ENCODE assay signal across 11 cellular contexts in genomic region chr21:45224189-45224938, GRCh38.
DNase-seq lines count a peak whose midpoint lies in the region; ATAC-seq and TF ChIP-seq lines count a peak whose summit lies in the region.
"Had no signal": no experiment of that assay in that cellular context is flagged by ENCODE, and none has a peak within 500 bp of the region (broad histone marks: within the 10 kb centered on the region; RNA-seq: fewer than 3 reads in every experiment).

No MANE protein-coding gene starts in this region.

- H4K20me1 ChIP-seq in IMR-90 (ENCODE audit: insufficient read depth, low read length): peaks cover 49% of the 10 kb centered on the region

- no peak overlapping the region for H3K4me2 ChIP-seq in IMR-90 (ENCODE audit: low read depth, low read length)

- no peak for TF ChIP-seq RAD21 in IMR-90 (IDR thresholded peaks at IDR 0.05; ENCODE audit: low read length)

- no peak overlapping the region for H3K14ac ChIP-seq in IMR-90 (replicated peaks; ENCODE audit: low read depth, low read length)

- H3K9ac ChIP-seq in IMR-90 (ENCODE audit: low read depth, low read length): no peak overlapping the region
- H3K9ac ChIP-seq: parathyroid adenoma had no signal

- H3K4me1 Mint-ChIP-seq in activated naive CD4-positive, alpha-beta T cell treated with anti-CD3 and anti-CD28 coated beads, Interleukin-2, amount 50 U/mL, for 24 hours: peaks cover 28% of the 10 kb centered on the region

- POLR2A ChIA-PET in IMR-90 (lab: Charles Lee; ENCODE audit: unreplicated experiment): no interaction called here

- H3K27ac ChIP-seq in IMR-90 (ENCODE audit: insufficient read depth, low read length) (no peak overlapping the region), esophagus squamous epithelium (peak overlapping the region in 2 of 4 donors; percentile 2 to 17), spleen (peak overlapping the region in 2 of 8 donors; percentile 14 to 69)
- H3K27ac ChIP-seq: parathyroid adenoma had no signal

- H3K9me1 ChIP-seq in IMR-90 (ENCODE audit: insufficient read depth, low read length): peaks cover 33% of the 10 kb centered on the region

- H2AK9ac ChIP-seq in IMR-90 (replicated peaks; ENCODE audit: low read depth, low read length, poor library complexity): no peak overlapping the region

- H4K91ac ChIP-seq in IMR-90 (ENCODE audit: insufficient read depth, low read depth, low read length): no peak overlapping the region

- no peak overlapping the region for H4K8ac ChIP-seq in IMR-90 (ENCODE audit: low read depth in 2 of 2, low read length in 2 of 2)

- intact Hi-C loops in IMR-90 (cut with micrococcal nuclease) (no loop called here), esophagus squamous epithelium (cut with DNase I) (no loop called here), spleen (cut with DNase I; ENCODE audit: low total_unique reads) (no loop called here)

- WGBS in IMR-90 (ENCODE audit: extremely low coverage in 2 of 2, insufficient read length in 1 of 2), 2 experiments: 60% methylated on average over 2 of the region's 24 CpGs; no CpG with 5 or more reads in 1 of the 2 experiments
- WGBS in esophagus squamous epithelium, 2 donors: 41 to 69% methylated on average over 11 to 13 of the region's 24 CpGs
- 77 to 85% (median 83%) methylated on average over 24 of the region's 24 CpGs for WGBS in spleen, 5 donors

- no peak overlapping the region for H3K4ac ChIP-seq in IMR-90 (ENCODE audit: low read depth, low read length)

- dilution Hi-C loops in IMR-90 (cut with HindIII; ENCODE audit: low sequenced_read_pairs, unreplicated experiment): no loop called here

- H3K9me3 ChIP-seq in IMR-90 (ENCODE audit: control insufficient read depth, insufficient read depth, low read length) (no peaks in the 10 kb centered on the region), esophagus squamous epithelium (no peaks in the 10 kb centered on the region), spleen (no peaks in the 10 kb centered on the region)

- H3K27me3 Mint-ChIP-seq in activated naive CD4-positive, alpha-beta T cell treated with anti-CD3 and anti-CD28 coated beads, Interleukin-2, amount 50 U/mL, for 24 hours: no peaks in the 10 kb centered on the region

- H2BK120ac ChIP-seq in IMR-90 (ENCODE audit: low read depth, low read length): no peak overlapping the region

- no peak overlapping the region for H2AFZ ChIP-seq in IMR-90 (replicated peaks; ENCODE audit: low read length, poor library complexity)
- H2AFZ ChIP-seq: parathyroid adenoma had no signal

- H4K5ac ChIP-seq in IMR-90 (ENCODE audit: low read depth, low read length): no peak overlapping the region

- H3K4me1 ChIP-seq in IMR-90 (ENCODE audit: control insufficient read depth, insufficient read depth, low read length): peaks cover 30% of the 10 kb centered on the region
- peaks cover 0 to 24% (median 7%) of the 10 kb centered on the region in 3 donors for H3K4me1 ChIP-seq in esophagus squamous epithelium
- H3K4me1 ChIP-seq in spleen: peaks cover 0 to 30% (median 14%) of the 10 kb centered on the region in 6 donors
- H3K4me1 ChIP-seq: parathyroid adenoma had no signal

- H3K27ac Mint-ChIP-seq in activated naive CD4-positive, alpha-beta T cell treated with anti-CD3 and anti-CD28 coated beads, Interleukin-2, amount 50 U/mL, for 24 hours: peak overlapping the region; percentile 35

- H3K4me3 Mint-ChIP-seq in activated naive CD4-positive, alpha-beta T cell treated with anti-CD3 and anti-CD28 coated beads, Interleukin-2, amount 50 U/mL, for 24 hours: peak overlapping the region; percentile 13

- no peak for TF ChIP-seq POLR2A in IMR-90 (IDR thresholded peaks at IDR 0.05; ENCODE audit: low read depth, low read length)
- no peak for TF ChIP-seq POLR2A in esophagus squamous epithelium (IDR thresholded peaks at IDR 0.05)
- TF ChIP-seq POLR2A in spleen (IDR thresholded peaks at IDR 0.05): no peak

- TF ChIP-seq CTCF in IMR-90 (conservative IDR thresholded peaks at IDR 0.05; ENCODE audit: low read depth, low read length) (no peak), esophagus squamous epithelium (IDR thresholded peaks at IDR 0.05) (no peak), spleen (IDR thresholded peaks at IDR 0.05 in 8 of 11, conservative IDR thresholded peaks at IDR 0.05 in 3 of 11) (no peak)

- H3K23ac ChIP-seq in IMR-90 (ENCODE audit: low read depth, low read length): no peak overlapping the region

- H2AK5ac ChIP-seq in IMR-90 (ENCODE audit: low read depth, low read length): no peak overlapping the region

- H3K36me3 ChIP-seq in IMR-90 (ENCODE audit: control insufficient read depth, insufficient read depth, low read length): peaks cover 44% of the 10 kb centered on the region
- H3K36me3 ChIP-seq in esophagus squamous epithelium: peaks cover 5 to 34% (median 10%) of the 10 kb centered on the region in 3 donors
- H3K36me3 ChIP-seq in spleen: peaks cover 0 to 54% (median 37%) of the 10 kb centered on the region in 6 donors

- no peak for ATAC-seq in IMR-90 (ENCODE audit: low read depth)

- BruUV-seq in IMR-90 (replicated peaks; lab: Mats Ljungman, UMichigan): no TSS peak

- H3K4me3 ChIP-seq in IMR-90 (ENCODE audit: insufficient read depth, low read depth, low read length) (no peak overlapping the region), esophagus squamous epithelium (peak overlapping the region in 1 of 4 donors; percentile 21), spleen (peak overlapping the region in 1 of 8 donors; percentile 40)

- in situ Hi-C loops in IMR-90 (cut with MboI; ENCODE audit: low sequenced_read_pairs): no loop called here

- H3K9me3 Mint-ChIP-seq in activated naive CD4-positive, alpha-beta T cell treated with anti-CD3 and anti-CD28 coated beads, Interleukin-2, amount 50 U/mL, for 24 hours: no peaks in the 10 kb centered on the region

- no peak overlapping the region for H3K18ac ChIP-seq in IMR-90 (ENCODE audit: low read depth, low read length)

- no peak overlapping the region for H2BK5ac ChIP-seq in IMR-90 (ENCODE audit: low read depth, low read length, poor library complexity, severe bottlenecking)

- H3K27me3 ChIP-seq in IMR-90 (ENCODE audit: control insufficient read depth, insufficient read depth, low read length): no peaks in the 10 kb centered on the region
- peaks cover 0 to 4% (median 0%) of the 10 kb centered on the region in 4 donors for H3K27me3 ChIP-seq in esophagus squamous epithelium
- H3K27me3 ChIP-seq in spleen (replicated peaks in 1 of 7): no peaks in the 10 kb centered on the region

- peak; percentile 52 for DNase-seq in IMR-90
- DNase-seq in T-helper 22 cell (ENCODE audit: low read depth): peak; percentile 76
- DNase-seq in stimulated activated CD4-positive, alpha-beta T cell treated with anti-CD3 and anti-CD28 coated beads, Interleukin-2, amount 100 ng/mL, for 24 hours: peak; percentile 34 to 49
- DNase-seq in esophagus squamous epithelium (lab: John Stamatoyannopoulos, UW): no peak
- DNase-seq in DMS79 treated with DMSO at 0.1 percent for 48 hours (lab: John Stamatoyannopoulos, UW): no peak
- DNase-seq in spleen: no peak
- DNase-seq: KG1, NCI-H446 treated with DMSO at 0.1 percent for 48 hours, SW 1271 had no signal

- CTCF ChIA-PET in IMR-90 (lab: Yijun Ruan, JAX): interaction anchor here (0.7 to 1.0 kb wide), 2 partner anchors 59 to 86 kb away, joined by 3 read pairs; no protein-coding TSS in a partner anchor

- H3K79me1 ChIP-seq in IMR-90 (ENCODE audit: low read depth in 1 of 2, low read length in 2 of 2): peaks cover 8 to 18% of the 10 kb centered on the region in 2 experiments; a peak in 2 of 4 replicates

- no peak overlapping the region for H2BK15ac ChIP-seq in IMR-90 (ENCODE audit: low read depth, low read length)

- no peak overlapping the region for H3K56ac ChIP-seq in IMR-90 (ENCODE audit: extremely low read depth, insufficient read depth, low read length)

- H3K36me3 Mint-ChIP-seq in activated naive CD4-positive, alpha-beta T cell treated with anti-CD3 and anti-CD28 coated beads, Interleukin-2, amount 50 U/mL, for 24 hours: peaks cover 4% of the 10 kb centered on the region

- no peak overlapping the region for H2BK20ac ChIP-seq in IMR-90 (ENCODE audit: low read depth, low read length)

TF ChIP-seq in IMR-90, 13 proteins besides CTCF, POLR2A, EP300 and RAD21:
- TF ChIP-seq, protein P1, sequence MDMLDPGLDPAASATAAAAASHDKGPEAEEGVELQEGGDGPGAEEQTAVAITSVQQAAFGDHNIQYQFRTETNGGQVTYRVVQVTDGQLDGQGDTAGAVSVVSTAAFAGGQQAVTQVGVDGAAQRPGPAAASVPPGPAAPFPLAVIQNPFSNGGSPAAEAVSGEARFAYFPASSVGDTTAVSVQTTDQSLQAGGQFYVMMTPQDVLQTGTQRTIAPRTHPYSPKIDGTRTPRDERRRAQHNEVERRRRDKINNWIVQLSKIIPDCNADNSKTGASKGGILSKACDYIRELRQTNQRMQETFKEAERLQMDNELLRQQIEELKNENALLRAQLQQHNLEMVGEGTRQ (IDR thresholded peaks at IDR 0.05; ENCODE audit: low read depth, low read length): no peak
- TF ChIP-seq MXI1 (IDR thresholded peaks at IDR 0.05; ENCODE audit: borderline replicate concordance, low read depth, low read length) (no peak), RFX5 (IDR thresholded peaks at IDR 0.05; ENCODE audit: low read depth, low read length) (no peak), RCOR1 (IDR thresholded peaks at IDR 0.05; ENCODE audit: insufficient replicate concordance, low read length) (no peak), NFE2L2 (IDR thresholded peaks at IDR 0.05; ENCODE audit: low read depth, low read length) (no peak), BHLHE40 (IDR thresholded peaks at IDR 0.05; ENCODE audit: low read depth, low read length) (no peak), FOS (IDR thresholded peaks at IDR 0.05; ENCODE audit: low read depth, low read length) (no peak), CHD1 (IDR thresholded peaks at IDR 0.05; ENCODE audit: low read depth, low read length) (no peak), MAFK (IDR thresholded peaks at IDR 0.05; ENCODE audit: low read depth, low read length) (no peak), ELK1 (IDR thresholded peaks at IDR 0.05; ENCODE audit: borderline replicate concordance, low read depth, low read length) (no peak), CEBPB (IDR thresholded peaks at IDR 0.05; ENCODE audit: low read depth, low read length) (no peak), SMC3 (IDR thresholded peaks at IDR 0.05; ENCODE audit: low read depth, low read length) (no peak), MAZ (IDR thresholded peaks at IDR 0.05; ENCODE audit: borderline replicate concordance, low read depth, low read length) (no peak)

Comparison
In these comparisons a context has a peak if more than half of its experiments do, and no peak if none do; other contexts are left out.
1. DNase-seq: peak in IMR-90 (single experiment), T-helper 22 cell (single experiment) and stimulated activated CD4-positive, alpha-beta T cell treated with anti-CD3 and anti-CD28 coated beads, Interleukin-2, amount 100 ng/mL, for 24 hours (2 of 2); none in esophagus squamous epithelium (single experiment), DMS79 treated with DMSO at 0.1 percent for 48 hours (single experiment) and spleen (single experiment).